In genomic region chr11:1847006-1847735, GRCh38 we compare ENCODE assay signal across 18 cellular contexts. TPM values are rescaled to one million over a fixed set of nuclear protein-coding genes. Genes with fewer than 3 reads are reported as not detected.
DNase-seq lines count a peak whose midpoint lies in the region; ATAC-seq and TF ChIP-seq lines count a peak whose summit lies in the region.
"Had no signal": no experiment of that assay in that cellular context is flagged by ENCODE, and none has a peak within 500 bp of the region (broad histone marks: within the 10 kb centered on the region; RNA-seq: fewer than 3 reads in every experiment).

No MANE protein-coding gene starts in this region.

- no peak overlapping the region for H3K4me3 Mint-ChIP-seq in activated naive CD8-positive, alpha-beta T cell treated with anti-CD3 and anti-CD28 coated beads, Interleukin-2, amount 10 ng/mL, durations not matched to agents 7 days and 5 days
- H3K4me3 Mint-ChIP-seq in activated naive CD8-positive, alpha-beta T cell treated with anti-CD3 and anti-CD28 coated beads, Interleukin-2, amount 50 U/mL, for 24 hours, result no peak overlapping the region
- peak overlapping the region; percentile 48 to 63 for H3K4me3 Mint-ChIP-seq in effector memory CD8-positive, alpha-beta T cell

- peak overlapping the region; percentile 30 for H3K27ac Mint-ChIP-seq in activated naive CD8-positive, alpha-beta T cell treated with anti-CD3 and anti-CD28 coated beads, Interleukin-2, amount 10 ng/mL, durations not matched to agents 7 days and 5 days
- no peak overlapping the region for H3K27ac Mint-ChIP-seq in activated naive CD8-positive, alpha-beta T cell treated with anti-CD3 and anti-CD28 coated beads, Interleukin-2, amount 50 U/mL, for 24 hours
- H3K27ac Mint-ChIP-seq in effector memory CD8-positive, alpha-beta T cell, result peak overlapping the region; percentile 88 to 100

- ATAC-seq in activated naive CD8-positive, alpha-beta T cell treated with anti-CD3 and anti-CD28 coated beads, Interleukin-2, amount 10 ng/mL, durations not matched to agents 7 days and 5 days (ENCODE audit: low read depth), result no peak
- no peak for ATAC-seq in activated naive CD8-positive, alpha-beta T cell treated with anti-CD3 and anti-CD28 coated beads, Interleukin-2, amount 50 U/mL, for 24 hours
- no peak for ATAC-seq in effector memory CD8-positive, alpha-beta T cell (replicated peaks)
- ATAC-seq: left lung had no signal

- H3K9me3 Mint-ChIP-seq in activated naive CD8-positive, alpha-beta T cell treated with anti-CD3 and anti-CD28 coated beads, Interleukin-2, amount 10 ng/mL, durations not matched to agents 7 days and 5 days, result no peaks in the 10 kb centered on the region
- no peaks in the 10 kb centered on the region for H3K9me3 Mint-ChIP-seq in activated naive CD8-positive, alpha-beta T cell treated with anti-CD3 and anti-CD28 coated beads, Interleukin-2, amount 50 U/mL, for 24 hours
- H3K9me3 Mint-ChIP-seq in effector memory CD8-positive, alpha-beta T cell, result no peaks in the 10 kb centered on the region

- H3K4me1 Mint-ChIP-seq in activated naive CD8-positive, alpha-beta T cell treated with anti-CD3 and anti-CD28 coated beads, Interleukin-2, amount 10 ng/mL, durations not matched to agents 7 days and 5 days, result peaks cover 55% of the 10 kb centered on the region
- H3K4me1 Mint-ChIP-seq in activated naive CD8-positive, alpha-beta T cell treated with anti-CD3 and anti-CD28 coated beads, Interleukin-2, amount 50 U/mL, for 24 hours, result peaks cover 80% of the 10 kb centered on the region
- peaks cover 69 to 75% of the 10 kb centered on the region in 2 donors for H3K4me1 Mint-ChIP-seq in effector memory CD8-positive, alpha-beta T cell (ENCODE audit: low read depth in 2 of 2)

- no peak for TF ChIP-seq POLR2A in spleen (IDR thresholded peaks at IDR 0.05)

- no peaks in the 10 kb centered on the region for H3K9me3 ChIP-seq in spleen
- H3K9me3 ChIP-seq: esophagus squamous epithelium, left lung, ovary had no signal

- H3K4me3 ChIP-seq in spleen, result no peak overlapping the region
- H3K4me3 ChIP-seq: esophagus squamous epithelium, left lung, ovary had no signal

- H3K27ac ChIP-seq in spleen, result peak overlapping the region in 6 of 8 donors; percentile 84 to 94 (median 92)
- H3K27ac ChIP-seq: esophagus squamous epithelium, left lung, ovary, WERI-Rb-1 had no signal

- POLR2A ChIA-PET in activated naive CD8-positive, alpha-beta T cell treated with anti-CD3 and anti-CD28 coated beads, Interleukin-2, amount 10 ng/mL, durations not matched to agents 7 days and 5 days (lab: Charles Lee), result interaction anchor here (0.7 kb wide), 1 partner anchor 60 kb away, joined by 3 read pairs; no protein-coding TSS in a partner anchor

- DNase-seq in activated naive CD8-positive, alpha-beta T cell treated with anti-CD3 and anti-CD28 coated beads, Interleukin-2, amount 10 ng/mL, durations not matched to agents 7 days and 5 days, result no peak
- no peak for DNase-seq in activated naive CD8-positive, alpha-beta T cell treated with anti-CD3 and anti-CD28 coated beads, Interleukin-2, amount 50 U/mL, for 24 hours
- DNase-seq in effector memory CD8-positive, alpha-beta T cell, result no peak
- DNase-seq in spleen (peak; percentile 78), GOT3 (lab: John Stamatoyannopoulos, UW) (no peak), NAMALWA (ENCODE audit: low spot score) (no peak)
- DNase-seq: amniotic stem cell, DMS79 treated with DMSO at 0.1 percent for 48 hours, esophagus squamous epithelium, NCI-H1417, NCI-H524 treated with DMSO at 0.1 percent for 48 hours, WERI-Rb-1 had no signal

- H3K27me3 Mint-ChIP-seq in activated naive CD8-positive, alpha-beta T cell treated with anti-CD3 and anti-CD28 coated beads, Interleukin-2, amount 10 ng/mL, durations not matched to agents 7 days and 5 days, result peaks cover 23% of the 10 kb centered on the region
- H3K27me3 Mint-ChIP-seq in activated naive CD8-positive, alpha-beta T cell treated with anti-CD3 and anti-CD28 coated beads, Interleukin-2, amount 50 U/mL, for 24 hours, result no peaks in the 10 kb centered on the region
- H3K27me3 Mint-ChIP-seq in effector memory CD8-positive, alpha-beta T cell, result no peaks in the 10 kb centered on the region

- H3K36me3 Mint-ChIP-seq in activated naive CD8-positive, alpha-beta T cell treated with anti-CD3 and anti-CD28 coated beads, Interleukin-2, amount 10 ng/mL, durations not matched to agents 7 days and 5 days, result no peaks in the 10 kb centered on the region
- H3K36me3 Mint-ChIP-seq in activated naive CD8-positive, alpha-beta T cell treated with anti-CD3 and anti-CD28 coated beads, Interleukin-2, amount 50 U/mL, for 24 hours (ENCODE audit: low read depth), result no peaks in the 10 kb centered on the region
- peaks cover 22% of the 10 kb centered on the region for H3K36me3 Mint-ChIP-seq in effector memory CD8-positive, alpha-beta T cell (ENCODE audit: insufficient read depth)

- no peak for TF ChIP-seq CTCF in spleen (IDR thresholded peaks at IDR 0.05 in 8 of 11, conservative IDR thresholded peaks at IDR 0.05 in 3 of 11)

- no peaks in the 10 kb centered on the region for H3K36me3 ChIP-seq in spleen
- H3K36me3 ChIP-seq: esophagus squamous epithelium, left lung, ovary, WERI-Rb-1 had no signal

- H3K27me3 ChIP-seq in spleen (replicated peaks in 1 of 7), result no peaks in the 10 kb centered on the region
- H3K27me3 ChIP-seq: esophagus squamous epithelium, left lung, ovary had no signal

- H3K4me1 ChIP-seq in spleen, result peaks cover 44 to 100% (median 88%) of the 10 kb centered on the region in 6 donors

- intact Hi-C loops in spleen (cut with DNase I; ENCODE audit: low total_unique reads), result no loop called here

- WGBS in spleen, 5 donors, result 85 to 92% (median 87%) methylated on average over 34 of the region's 34 CpGs

RNA-seq across cellular contexts. Expression of gene LSP1, which starts 5.7 kb away (rescaled TPM):
- total RNA-seq in activated naive CD8-positive, alpha-beta T cell treated with anti-CD3 and anti-CD28 coated beads, Interleukin-2, amount 10 ng/mL, durations not matched to agents 7 days and 5 days, result 100 to 1,000 TPM; 438 to 453 TPM
- 100 to 1,000 TPM; 227 to 422 (median 358) TPM for total RNA-seq in spleen
- 100 to 1,000 TPM; 136 to 350 (median 148) TPM for polyA plus RNA-seq in spleen

RNA-seq across cellular contexts. Expression of gene TNNI2, which starts 8.4 kb away (rescaled TPM):
- total RNA-seq in activated naive CD8-positive, alpha-beta T cell treated with anti-CD3 and anti-CD28 coated beads, Interleukin-2, amount 10 ng/mL, durations not matched to agents 7 days and 5 days, result under 1 TPM in 1 of 2 experiments, not detected in 1; 0.67 TPM
- 1 to 10 TPM; 2.3 to 8.6 (median 5.2) TPM for total RNA-seq in spleen
- polyA plus RNA-seq in spleen, result 10 to 100 TPM in 2 of 3 donors, 1 to 10 TPM in 1; 7.3 to 21.8 (median 13.0) TPM
- total RNA-seq: glomerular endothelial cell, HT1080 had no signal

RNA-seq across cellular contexts. Expression of gene SYT8, which starts 12.4 kb away (rescaled TPM):
- total RNA-seq in activated naive CD8-positive, alpha-beta T cell treated with anti-CD3 and anti-CD28 coated beads, Interleukin-2, amount 10 ng/mL, durations not matched to agents 7 days and 5 days, result not detected
- not detected for total RNA-seq in spleen
- polyA plus RNA-seq in spleen, result under 1 TPM in 1 of 3 donors, not detected in 2; 0.83 TPM
- total RNA-seq: activated CD8-positive, alpha-beta memory T cell treated with anti-CD3 and anti-CD28 coated beads for 36 hours; glomerular endothelial cell; HT1080; mononuclear cell had no signal
- polyA plus RNA-seq: ovary had no signal

RNA-seq across cellular contexts. Expression of gene PRR33, which starts 44.5 kb away (rescaled TPM):
- total RNA-seq in activated naive CD8-positive, alpha-beta T cell treated with anti-CD3 and anti-CD28 coated beads, Interleukin-2, amount 10 ng/mL, durations not matched to agents 7 days and 5 days, result not detected
- total RNA-seq in spleen, result not detected
- under 1 TPM; 0.03 to 0.64 (median 0.20) TPM for polyA plus RNA-seq in spleen
- total RNA-seq: esophagus squamous epithelium, glomerular endothelial cell, HT1080, left lung, mononuclear cell, ovary had no signal

Comparison
In these comparisons a context has a peak if more than half of its experiments do, and no peak if none do; other contexts are left out.
1. H3K4me3 Mint-ChIP-seq: peak in effector memory CD8-positive, alpha-beta T cell (2 of 2); none in activated naive CD8-positive, alpha-beta T cell treated with anti-CD3 and anti-CD28 coated beads, Interleukin-2, amount 10 ng/mL, durations not matched to agents 7 days and 5 days (single experiment) and activated naive CD8-positive, alpha-beta T cell treated with anti-CD3 and anti-CD28 coated beads, Interleukin-2, amount 50 U/mL, for 24 hours (single experiment).